9 cellular contexts compared by ENCODE assay signal in the genomic region with DNA sequence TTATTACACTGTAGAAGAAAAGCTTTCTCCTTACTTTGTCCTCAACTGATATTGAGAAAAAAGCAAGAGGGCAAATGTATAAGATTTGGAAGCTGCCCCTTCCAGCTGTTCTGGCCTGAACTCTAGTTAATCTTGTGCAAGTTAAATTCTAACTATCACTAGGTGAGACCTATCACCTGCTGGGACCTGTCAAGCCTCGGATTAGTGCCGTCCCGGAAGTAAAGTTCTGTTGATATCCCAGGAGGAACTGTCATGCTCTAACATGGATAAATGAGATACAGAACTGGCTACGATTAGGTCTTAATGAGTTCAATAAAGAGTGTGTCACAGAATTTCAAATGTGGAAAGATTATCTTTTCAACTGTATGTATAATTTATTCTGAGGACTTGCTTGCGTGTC. TPM values are rescaled to one million over a fixed set of nuclear protein-coding genes. Genes with fewer than 3 reads are reported as not detected.
DNase-seq lines count a peak whose midpoint lies in the region; ATAC-seq and TF ChIP-seq lines count a peak whose summit lies in the region.
"Had no signal": no experiment of that assay in that cellular context is flagged by ENCODE, and none has a peak within 500 bp of the region (broad histone marks: within the 10 kb centered on the region; RNA-seq: fewer than 3 reads in every experiment).

No MANE protein-coding gene starts in this region.

- H2AFZ ChIP-seq in PC-9 = peak overlapping the region; percentile 83

- peaks cover 26% of the 10 kb centered on the region for H3K4me1 Mint-ChIP-seq in CD8-positive, alpha-beta T cell (ENCODE audit: low read depth)

- H3K4me2 ChIP-seq in PC-9 = peak overlapping the region; percentile 82

- CTCF ChIA-PET in CD8-positive, alpha-beta T cell (lab: Charles Lee) = interaction anchor here (0.8 to 8.6 kb wide), 14 partner anchors 11 to 629 kb away, joined by 3 to 78 read pairs (median 4); no protein-coding TSS in a partner anchor
- CTCF ChIA-PET in PC-9 (lab: Charles Lee) = interaction anchor here (1.2 kb wide), 1 partner anchor 13 kb away, joined by 5 read pairs; no protein-coding TSS in a partner anchor

- DNase-seq in CD8-positive, alpha-beta T cell = no peak
- DNase-seq in PC-9 (no peak), fibroblast of mammary gland (ENCODE audit: low read depth) (no peak), psoas muscle (no peak), retina (no peak), LoVo (ENCODE audit: low spot score) (no peak)

- H3K27ac ChIP-seq in CD8-positive, alpha-beta T cell (ENCODE audit: low read depth, low read length) = peak overlapping the region; percentile 84
- H3K27ac ChIP-seq in PC-9 (no peak overlapping the region), psoas muscle (peak overlapping the region; percentile 91)

- no peak for ATAC-seq in CD8-positive, alpha-beta T cell
- ATAC-seq in psoas muscle (no peak), GM19324 (IDR thresholded peaks at IDR 0.05; ENCODE audit: low FRiP score, unreplicated experiment) (no peak), HG03457 (IDR thresholded peaks at IDR 0.05; ENCODE audit: unreplicated experiment) (no peak)

- peaks cover 22% of the 10 kb centered on the region for H3K4me1 ChIP-seq in CD8-positive, alpha-beta T cell (ENCODE audit: insufficient read depth, low read length)
- H3K4me1 ChIP-seq in PC-9 (replicated peaks; ENCODE audit: insufficient read depth) = peaks cover 22% of the 10 kb centered on the region
- peaks cover 16% of the 10 kb centered on the region for H3K4me1 ChIP-seq in psoas muscle

- H3K27me3 Mint-ChIP-seq in CD8-positive, alpha-beta T cell (ENCODE audit: low read depth) = no peaks in the 10 kb centered on the region

- H3K36me3 Mint-ChIP-seq in CD8-positive, alpha-beta T cell = peaks cover 5% of the 10 kb centered on the region

- H3K4me3 ChIP-seq in CD8-positive, alpha-beta T cell (ENCODE audit: low read depth, low read length) = peak overlapping the region; percentile 55
- H3K4me3 ChIP-seq in PC-9 (peak overlapping the region; percentile 77), fibroblast of mammary gland (ENCODE audit: control insufficient read depth, low read depth, low read length) (peak overlapping the region; percentile 82), psoas muscle (peak overlapping the region; percentile 91)

- no peaks in the 10 kb centered on the region for H3K27me3 ChIP-seq in CD8-positive, alpha-beta T cell (ENCODE audit: insufficient read depth, low read length)
- H3K27me3 ChIP-seq in PC-9 (ENCODE audit: insufficient read depth, low read depth) = no peaks in the 10 kb centered on the region
- no peaks in the 10 kb centered on the region for H3K27me3 ChIP-seq in psoas muscle (ENCODE audit: insufficient read depth in 3 of 3, low read length in 2 of 3)

- no peaks in the 10 kb centered on the region for H3K9me2 ChIP-seq in PC-9 (ENCODE audit: insufficient read depth)

- no peaks in the 10 kb centered on the region for H3K36me3 ChIP-seq in CD8-positive, alpha-beta T cell (ENCODE audit: insufficient read depth, low read length)
- no peaks in the 10 kb centered on the region for H3K36me3 ChIP-seq in PC-9 (ENCODE audit: low read depth)
- no peaks in the 10 kb centered on the region for H3K36me3 ChIP-seq in psoas muscle (ENCODE audit: insufficient read depth in 1 of 2, low read depth in 1 of 2)

- 32 to 40% (median 40%) methylated on average over 5 of the region's 5 CpGs for WGBS in psoas muscle, 3 donors

- no peak overlapping the region for H3K27ac Mint-ChIP-seq in CD8-positive, alpha-beta T cell
- H3K27ac Mint-ChIP-seq: nephron had no signal

- H3K9me3 ChIP-seq in CD8-positive, alpha-beta T cell (ENCODE audit: low read length) = no peaks in the 10 kb centered on the region
- H3K9me3 ChIP-seq in PC-9 (ENCODE audit: insufficient read depth, low read depth) (no peaks in the 10 kb centered on the region), psoas muscle (no peaks in the 10 kb centered on the region)

- no peaks in the 10 kb centered on the region for H3K9me3 Mint-ChIP-seq in CD8-positive, alpha-beta T cell
- H3K9me3 Mint-ChIP-seq: nephron had no signal

- intact Hi-C loops in CD8-positive, alpha-beta T cell (cut with DNase I, micrococcal nuclease) = loop anchor here (5.0 kb wide), 6 partner anchors 502 to 1563 kb away; a partner anchor contains a TSS
- intact Hi-C loops in PC-9 (cut with micrococcal nuclease; ENCODE audit: unreplicated experiment) = no loop called here
- intact Hi-C loops in psoas muscle (cut with DNase I) = no loop called here

- H3K79me2 ChIP-seq in PC-9 (ENCODE audit: low read depth) = peaks cover 29% of the 10 kb centered on the region

- no peaks in the 10 kb centered on the region; the same call in 1 of the 2 replicates for H3F3A ChIP-seq in PC-9 (ENCODE audit: insufficient read depth, low read depth)

- POLR2A ChIA-PET in CD8-positive, alpha-beta T cell (lab: Charles Lee) = interaction anchor here (0.7 to 5.8 kb wide), 17 partner anchors 8 to 565 kb away, joined by 3 to 63 read pairs (median 5); a partner anchor contains a TSS
- POLR2A ChIA-PET in PC-9 (lab: Charles Lee; ENCODE audit: unreplicated experiment) = interaction anchor here (0.7 to 1.0 kb wide), 3 partner anchors 15 to 55 kb away, joined by 3 to 5 read pairs (median 4); no protein-coding TSS in a partner anchor

- no peak overlapping the region for H3K4me3 Mint-ChIP-seq in CD8-positive, alpha-beta T cell

- BruUV-seq in PC-9 (replicated peaks; lab: Mats Ljungman, UMichigan) = no TSS peak

- H4K20me1 ChIP-seq in PC-9 (ENCODE audit: insufficient read depth) = no peaks in the 10 kb centered on the region

- no peak for TF ChIP-seq CTCF in CD8-positive, alpha-beta T cell (IDR thresholded peaks at IDR 0.05)
- TF ChIP-seq CTCF in PC-9 (conservative IDR thresholded peaks at IDR 0.05) (no peak), fibroblast of mammary gland (conservative IDR thresholded peaks at IDR 0.05; ENCODE audit: control insufficient read depth, insufficient read depth, low read depth, low read length) (no peak), psoas muscle (IDR thresholded peaks at IDR 0.05) (no peak)

RNA-seq across cellular contexts. Expression of a gene that starts 1.2 kb away (rescaled TPM):
- total RNA-seq in CD8-positive, alpha-beta T cell = 10 to 100 TPM; 30.3 to 31.4 TPM
- 18.5 and 24.6 TPM in 2 replicates for total RNA-seq in PC-9 (2021)
- 10 to 100 TPM; 10.1 to 14.9 (median 12.4) TPM for total RNA-seq in psoas muscle
- polyA plus RNA-seq in psoas muscle = 10 to 100 TPM; 25.3 to 55.7 (median 54.4) TPM

Comparison
In these comparisons a context has a peak if more than half of its experiments do, and no peak if none do; other contexts are left out.
1. intact Hi-C loops: an anchor here in CD8-positive, alpha-beta T cell (5.0 kb wide); none called in PC-9 and psoas muscle.